In the genomic region with DNA sequence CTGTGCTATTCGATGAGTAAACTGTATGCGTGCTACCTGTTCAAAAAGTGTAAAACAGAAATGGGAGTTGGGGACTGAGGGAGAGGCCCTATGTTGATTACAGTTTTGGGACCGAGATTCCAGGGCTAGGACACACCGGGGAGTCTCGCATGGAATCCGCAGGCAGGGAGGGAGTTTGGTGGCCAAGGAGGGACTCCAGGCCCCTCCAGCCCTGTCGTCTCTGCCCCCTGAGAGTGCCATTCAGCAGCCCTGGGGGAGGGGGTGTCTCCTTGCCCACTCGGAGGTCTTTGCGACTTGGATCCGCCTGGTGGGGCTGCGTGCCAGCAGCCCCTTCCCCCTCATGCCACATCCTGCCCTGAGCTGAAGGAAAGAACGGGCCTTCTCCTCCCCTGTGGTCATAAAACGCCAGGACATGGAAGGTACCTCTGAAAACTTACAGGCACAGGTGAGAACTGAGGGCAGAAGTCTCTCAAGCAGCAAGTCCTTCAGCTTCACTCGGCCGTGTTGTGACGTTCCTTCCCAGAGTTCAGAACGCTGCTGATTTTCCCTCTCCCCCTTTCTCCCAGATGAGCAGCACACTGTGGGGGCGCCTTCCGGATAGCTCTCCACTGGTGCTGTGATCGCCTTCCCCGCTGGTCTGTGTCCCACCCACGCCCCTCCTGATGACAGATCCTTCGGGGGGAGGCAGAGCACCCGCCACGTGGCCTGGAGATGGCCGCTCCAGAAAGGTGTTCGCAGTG, we compare ENCODE assay signal across 20 cellular contexts.
DNase-seq lines count a peak whose midpoint lies in the region; FAIRE-seq and TF ChIP-seq lines count a peak whose summit lies in the region.
"Had no signal": no experiment of that assay in that cellular context is flagged by ENCODE, and none has a peak within 500 bp of the region (broad histone marks: within the 10 kb centered on the region; RNA-seq: fewer than 3 reads in every experiment).

No MANE protein-coding gene starts in this region.

- H3K9me3 ChIP-seq in OCI-LY3 (ENCODE audit: insufficient read depth, low read length) (no peaks in the 10 kb centered on the region), H1 (ENCODE audit: insufficient read depth in 2 of 2, low read depth in 1 of 2, low read length in 1 of 2) (no peaks in the 10 kb centered on the region), suprapubic skin (no peaks in the 10 kb centered on the region)
- H3K9me3 ChIP-seq: BLaER1 treated with 17β-estradiol and CSF1 and Interleukin-3, amounts not matched to agents 10 nM and 100 nM had no signal

- H3K23me2 ChIP-seq in H1 (ENCODE audit: low read depth, low read length), result no peaks in the 10 kb centered on the region

- no peak overlapping the region for H2BK12ac ChIP-seq in H1 (ENCODE audit: low read depth, low read length)

- no peak overlapping the region for H2AK5ac ChIP-seq in H1 (ENCODE audit: low read depth, low read length)

- no peak overlapping the region for H3K56ac ChIP-seq in H1 (replicated peaks; ENCODE audit: insufficient read length, low read depth, low read length)

- no peaks in the 10 kb centered on the region for H3K36me3 ChIP-seq in OCI-LY3 (replicated peaks; ENCODE audit: low read depth, low read length)
- no peaks in the 10 kb centered on the region for H3K36me3 ChIP-seq in H1 (ENCODE audit: control insufficient read depth in 2 of 4, insufficient read depth in 4 of 4, low read length in 3 of 4)
- peaks cover 5% of the 10 kb centered on the region for H3K36me3 ChIP-seq in suprapubic skin

- H2BK15ac ChIP-seq in H1 (ENCODE audit: low read length), result no peak overlapping the region

- no peak for TF ChIP-seq RAD21 in H1 (IDR thresholded peaks at IDR 0.05 in 1 of 2, conservative IDR thresholded peaks at IDR 0.05 in 1 of 2; ENCODE audit: low read depth in 2 of 2, low read length in 2 of 2)

- TF ChIP-seq POLR2A in H1 (IDR thresholded peaks at IDR 0.05; ENCODE audit: control extremely low read depth in 1 of 2, low read depth in 2 of 2, low read length in 2 of 2) (no peak), suprapubic skin (IDR thresholded peaks at IDR 0.05) (no peak)

- H3K23ac ChIP-seq in H1 (ENCODE audit: insufficient read length), result no peak overlapping the region

- H3K79me1 ChIP-seq in H1 (ENCODE audit: low read depth, low read length), result peaks cover 9% of the 10 kb centered on the region

- no peak overlapping the region for H2BK20ac ChIP-seq in H1 (ENCODE audit: low read length)

- H3K14ac ChIP-seq in H1 (ENCODE audit: insufficient read length), result no peak overlapping the region

- no peak for TF ChIP-seq CTCF in OCI-LY3 (IDR thresholded peaks at IDR 0.05; ENCODE audit: low read depth, low read length)
- no peak for TF ChIP-seq CTCF in H1 (IDR thresholded peaks at IDR 0.05; ENCODE audit: control extremely low read depth in 1 of 3, insufficient read depth in 1 of 3, low read depth in 1 of 3, low read length in 3 of 3)
- TF ChIP-seq CTCF in suprapubic skin (IDR thresholded peaks at IDR 0.05), result no peak

- no peak overlapping the region; the same call in 1 of the 2 replicates for H3K4me3 ChIP-seq in OCI-LY3 (ENCODE audit: low read length)
- no peak overlapping the region for H3K4me3 ChIP-seq in H1 (ENCODE audit: extremely low read depth in 1 of 4, insufficient read depth in 2 of 4, low read depth in 3 of 4, low read length in 4 of 4)
- no peak overlapping the region for H3K4me3 ChIP-seq in suprapubic skin
- H3K4me3 ChIP-seq: BLaER1 treated with 17β-estradiol and CSF1 and Interleukin-3, amounts not matched to agents 10 nM and 100 nM; PC-9 had no signal

- no peak overlapping the region for H3K27ac ChIP-seq in OCI-LY3 (ENCODE audit: low read length)
- H3K27ac ChIP-seq in H1 (ENCODE audit: low read depth, low read length), result no peak overlapping the region
- H3K27ac ChIP-seq in suprapubic skin, result no peak overlapping the region
- H3K27ac ChIP-seq: BLaER1 treated with 17β-estradiol and CSF1 and Interleukin-3, amounts not matched to agents 10 nM and 100 nM; PC-9; RWPE1 had no signal

- H3K27me3 ChIP-seq in OCI-LY3 (ENCODE audit: low read depth, low read length) (no peaks in the 10 kb centered on the region), H1 (replicated peaks in 1 of 4; ENCODE audit: control insufficient read depth in 3 of 4, extremely low read depth in 1 of 4, insufficient read depth in 3 of 4, low read length in 3 of 4) (no peaks in the 10 kb centered on the region), suprapubic skin (no peaks in the 10 kb centered on the region)
- H3K27me3 ChIP-seq: BLaER1 treated with 17β-estradiol and CSF1 and Interleukin-3, amounts not matched to agents 10 nM and 100 nM had no signal

- POLR2A ChIA-PET in H1 (lab: Charles Lee; ENCODE audit: partially characterized antibody), result no interaction called here

- H4K20me1 ChIP-seq in OCI-LY3 (ENCODE audit: insufficient read depth, low read length), result peaks cover 11% of the 10 kb centered on the region; the same call in 1 of the 2 replicates
- H4K20me1 ChIP-seq in H1 (replicated peaks in 1 of 2; ENCODE audit: control insufficient read depth in 1 of 2, insufficient read depth in 2 of 2, low read length in 2 of 2), result no peaks in the 10 kb centered on the region

- peak overlapping the region; percentile 13 for H3K4ac ChIP-seq in H1 (replicated peaks; ENCODE audit: insufficient read length, low read depth, low read length)

- H2AFZ ChIP-seq in OCI-LY3 (ENCODE audit: low read depth, low read length), result no peak overlapping the region
- no peak overlapping the region for H2AFZ ChIP-seq in H1 (ENCODE audit: low read length)
- H2AFZ ChIP-seq: PC-9 had no signal

- H3K9ac ChIP-seq in OCI-LY3 (ENCODE audit: low read length), result no peak overlapping the region
- H3K9ac ChIP-seq in H1 (replicated peaks in 1 of 4; ENCODE audit: extremely low read depth in 1 of 4, low read depth in 3 of 4, low read length in 3 of 4), result no peak overlapping the region; a peak in 3 of 7 replicates

- CTCF ChIA-PET in H1 (lab: Charles Lee; ENCODE audit: partially characterized antibody), result interaction anchor here (0.6 to 1.1 kb wide), 3 partner anchors 10 to 104 kb away, joined by 3 to 4 read pairs (median 3); no protein-coding TSS in a partner anchor

- WGBS in H1 (ENCODE audit: extremely low coverage in 1 of 2, insufficient coverage in 1 of 2, insufficient read length in 1 of 2, insufficient replicate concordance in 2 of 2, low coverage in 1 of 2, low lambda C conversion rate in 2 of 2, missing lambda C conversion rate in 1 of 2), 2 experiments, result 87% methylated on average over 25 of the region's 27 CpGs; no CpG with 5 or more reads in 1 of the 2 experiments
- 93% methylated on average over 26 of the region's 27 CpGs for WGBS in suprapubic skin

- no peak overlapping the region for H4K5ac ChIP-seq in H1 (ENCODE audit: insufficient read length, low read depth, low read length)

- no peak for TF ChIP-seq EP300 in H1 (IDR thresholded peaks at IDR 0.05; ENCODE audit: borderline replicate concordance in 1 of 2, low read depth in 2 of 2, low read length in 2 of 2)
- no peak for TF ChIP-seq EP300 in suprapubic skin (IDR thresholded peaks at IDR 0.05)

- peak overlapping the region; percentile 68 for H3K4me2 ChIP-seq in OCI-LY3 (ENCODE audit: low read length)
- H3K4me2 ChIP-seq in H1 (ENCODE audit: insufficient read depth in 1 of 2, low read depth in 2 of 2, low read length in 2 of 2), result no peak overlapping the region
- H3K4me2 ChIP-seq: PC-9 had no signal

- H4K91ac ChIP-seq in H1 (replicated peaks; ENCODE audit: insufficient read length, low read length), result no peak overlapping the region

- H3K18ac ChIP-seq in H1 (ENCODE audit: extremely low read depth, low read length), result no peak overlapping the region; the same call in 1 of the 2 replicates

- peaks cover 14% of the 10 kb centered on the region for H3K4me1 ChIP-seq in OCI-LY3 (ENCODE audit: low read length)
- peaks cover 0 to 11% (median 3%) of the 10 kb centered on the region in 4 experiments; a peak in 3 of 7 replicates for H3K4me1 ChIP-seq in H1 (replicated peaks in 1 of 4; ENCODE audit: control insufficient read depth in 3 of 4, insufficient read depth in 4 of 4, low read length in 3 of 4)
- H3K4me1 ChIP-seq in suprapubic skin, result peaks cover 4% of the 10 kb centered on the region

- no peak overlapping the region; the same call in none of the 2 replicates for H4K8ac ChIP-seq in H1 (ENCODE audit: extremely low read depth, insufficient read depth, low read length)

- H2BK5ac ChIP-seq in H1 (ENCODE audit: low read depth, low read length), result 0 out of 2 replicates have a peak overlapping the region, but pooled peaks have one; percentile 12

- DNase-seq in H1 (ENCODE audit: low read depth in 1 of 2, low spot score in 2 of 2) (no peak), mesenteric fat pad (ENCODE audit: low spot score) (peak; percentile 55), suprapubic skin (ENCODE audit: low spot score in 2 of 2) (peak; percentile 48 to 50), NCI-H187 treated with DMSO at 0.1 percent for 48 hours (lab: John Stamatoyannopoulos, UW) (no peak), middle frontal gyrus (ENCODE audit: extremely low spot score, low spot score) (no peak)
- no peak for DNase-seq in activated CD8-positive, alpha-beta memory T cell treated with anti-CD3 and anti-CD28 coated beads, Interleukin-2, amount 50 U/mL, for 4 hours
- DNase-seq: CD8-positive, alpha-beta memory T cell; DMS53; EL; KG1; NCI-H1105 treated with DMSO at 0.1 percent for 48 hours; NCI-H1694; NCI-H226; NCI-H524; PC-9 had no signal

- no peaks in the 10 kb centered on the region for H3K79me2 ChIP-seq in OCI-LY3 (ENCODE audit: low read length)
- H3K79me2 ChIP-seq in H1 (ENCODE audit: control insufficient read depth in 1 of 2, insufficient read depth in 2 of 2, low read length in 2 of 2), result no peaks in the 10 kb centered on the region

- no peak overlapping the region for H2BK120ac ChIP-seq in H1 (replicated peaks; ENCODE audit: low read depth, low read length)

- FAIRE-seq in H1 (lab: Jason Lieb, UNC), result no peak
- FAIRE-seq: GM12891, H54 had no signal

TF ChIP-seq in H1, 55 proteins besides CTCF, POLR2A, EP300 and RAD21 (continues in another document):
- TF ChIP-seq KDM1A (IDR thresholded peaks at IDR 0.05; ENCODE audit: borderline replicate concordance, low read length), result no peak
- TF ChIP-seq, protein P1, sequence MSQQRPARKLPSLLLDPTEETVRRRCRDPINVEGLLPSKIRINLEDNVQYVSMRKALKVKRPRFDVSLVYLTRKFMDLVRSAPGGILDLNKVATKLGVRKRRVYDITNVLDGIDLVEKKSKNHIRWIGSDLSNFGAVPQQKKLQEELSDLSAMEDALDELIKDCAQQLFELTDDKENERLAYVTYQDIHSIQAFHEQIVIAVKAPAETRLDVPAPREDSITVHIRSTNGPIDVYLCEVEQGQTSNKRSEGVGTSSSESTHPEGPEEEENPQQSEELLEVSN (IDR thresholded peaks at IDR 0.05), result no peak
- TF ChIP-seq RNF2 (IDR thresholded peaks at IDR 0.05; ENCODE audit: borderline replicate concordance, low read depth, low read length, missing control alignments, poor library complexity, severe bottlenecking), result no peak
- TF ChIP-seq SIX5 (IDR thresholded peaks at IDR 0.05; ENCODE audit: low read depth, low read length), result no peak
- TF ChIP-seq CBX5 (IDR thresholded peaks at IDR 0.05; ENCODE audit: low read depth, low read length), result no peak
- TF ChIP-seq FOSL1 (IDR thresholded peaks at IDR 0.05; ENCODE audit: insufficient read depth, low read depth, low read length), result no peak
- TF ChIP-seq RBBP5 (IDR thresholded peaks at IDR 0.05; ENCODE audit: borderline replicate concordance, low read depth, low read length), result no peak
- TF ChIP-seq EZH2 (IDR thresholded peaks at IDR 0.05; ENCODE audit: low read depth, low read length, severe bottlenecking), result no peak

Comparison
In these comparisons a context has a peak if more than half of its experiments do, and no peak if none do; other contexts are left out.
1. DNase-seq: peak in mesenteric fat pad (single experiment) and suprapubic skin (2 of 2); none in H1 (0 of 2), activated CD8-positive, alpha-beta memory T cell treated with anti-CD3 and anti-CD28 coated beads, Interleukin-2, amount 50 U/mL, for 4 hours (single experiment), NCI-H187 treated with DMSO at 0.1 percent for 48 hours (single experiment) and middle frontal gyrus (single experiment).